In the genomic region with DNA sequence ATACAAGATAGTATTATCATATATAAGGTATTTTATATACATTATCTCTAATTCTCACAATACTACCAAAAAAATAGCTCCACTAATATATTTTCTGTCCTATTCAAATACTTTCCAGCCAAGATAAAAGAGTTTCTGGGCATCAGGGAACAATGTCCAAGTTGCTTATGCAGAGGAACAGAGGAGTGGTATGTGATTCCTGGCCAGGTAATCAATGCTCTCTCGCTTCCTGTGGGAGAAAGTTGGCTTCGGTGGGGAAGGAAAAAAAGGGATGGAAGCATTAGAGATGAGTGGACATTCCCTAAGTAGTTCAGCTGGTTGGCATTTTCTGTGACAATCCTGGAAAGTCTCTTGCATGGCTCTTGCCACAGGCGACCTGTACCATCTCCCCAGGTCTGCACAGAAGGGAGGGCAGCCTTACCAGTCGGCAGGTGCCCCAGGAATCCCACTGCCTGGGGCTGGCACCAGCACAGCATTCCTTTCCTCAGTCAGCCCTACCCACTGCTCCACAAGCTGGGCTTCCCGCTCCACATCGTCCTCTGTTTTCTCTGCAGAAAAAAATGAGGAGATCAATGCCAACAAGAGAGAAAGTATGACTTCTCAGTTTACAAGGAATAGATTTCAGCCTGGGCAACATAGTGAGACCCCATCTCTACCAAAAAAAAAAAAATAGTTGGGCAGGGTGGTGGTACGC, we compare ENCODE assay signal across 7 cellular contexts.
"Had no signal": no experiment of that assay in that cellular context is flagged by ENCODE, and none has a peak within 500 bp of the region (broad histone marks: within the 10 kb centered on the region; RNA-seq: fewer than 3 reads in every experiment).

No MANE protein-coding gene starts in this region.

- FAIRE-seq: HTR-8/SVneo, K562 had no signal

- ATAC-seq: K562 had no signal

- H3K4me3 ChIP-seq: K562 had no signal

- DNase-seq: IMR-90, KBM-7, KG1 had no signal

- H3K4me1 Mint-ChIP-seq: IgD-negative memory B cell had no signal

- H3K27me3 Mint-ChIP-seq: IgD-negative memory B cell had no signal

- H3K27ac ChIP-seq: HL-60 had no signal

- H3K4me3 Mint-ChIP-seq: IgD-negative memory B cell had no signal

- H3K9me3 Mint-ChIP-seq: IgD-negative memory B cell had no signal
